26 cellular contexts compared by ENCODE assay signal in genomic region chr4:5014007-5014682, GRCh38. TPM values are rescaled to one million over a fixed set of nuclear protein-coding genes. Genes with fewer than 3 reads are reported as not detected.
"Had no signal": no experiment of that assay in that cellular context is flagged by ENCODE, and none has a peak within 500 bp of the region (broad histone marks: within the 10 kb centered on the region; RNA-seq: fewer than 3 reads in every experiment).

No MANE protein-coding gene starts in this region.

- H3K4me1 ChIP-seq: foreskin keratinocyte, pancreas, prostate gland had no signal

- DNase-seq: activated CD4-positive, alpha-beta memory T cell treated with anti-CD3 and anti-CD28 coated beads for 36 hours; activated CD4-positive, alpha-beta T cell treated with anti-CD3 and anti-CD28 coated beads, Interleukin-2, amount 10 ng/mL, durations not matched to agents 24 days and 14 days; activated CD8-positive, alpha-beta memory T cell treated with anti-CD3 and anti-CD28 coated beads, Interleukin-2, amount 50 U/mL, for 4 hours; activated naive CD8-positive, alpha-beta T cell treated with anti-CD3 and anti-CD28 coated beads, Interleukin-2, amount 50 U/mL, for 24 hours; activated T-cell treated with anti-CD3 and anti-CD28 coated beads, Interleukin-2, amount 50 U/mL, for 24 hours; endodermal cell; foreskin keratinocyte; heart left ventricle; hypothalamus; immature natural killer cell; naive thymus-derived CD8-positive, alpha-beta T cell; nucleus accumbens; pancreas; retina; stimulated activated CD4-positive, alpha-beta T cell treated with anti-CD3 and anti-CD28 coated beads, Interleukin-15, amount 100 ng/mL, for 24 hours; stimulated activated CD4-positive, alpha-beta T cell treated with anti-CD3 and anti-CD28 coated beads, Interleukin-2, amount 100 ng/mL, for 24 hours; stimulated activated naive B cell treated with anti-CD40 and anti-IgM and Interleukin-4, amounts not matched to agents 10 μg/mL and 1 μg/mL and 100 μg/mL, for 72 hours; T1000; WERI-Rb-1 had no signal

- ATAC-seq: activated CD4-positive, CD25-positive, alpha-beta regulatory T cell treated with anti-CD3 and anti-CD28 coated beads, Interleukin-2, amount 50 U/mL, for 24 hours; activated naive CD8-positive, alpha-beta T cell treated with anti-CD3 and anti-CD28 coated beads, Interleukin-2, amount 50 U/mL, for 24 hours; esophagus mucosa; foreskin keratinocyte; heart left ventricle; naive thymus-derived CD8-positive, alpha-beta T cell; pancreas; stimulated activated naive B cell treated with anti-CD40 and anti-IgM and Interleukin-4, amounts not matched to agents 10 μg/mL and 1 μg/mL and 100 μg/mL, for 72 hours had no signal

- H3K36me3 ChIP-seq: heart left ventricle, pancreas, prostate gland, tibial nerve, WERI-Rb-1 had no signal

- H3K4me3 ChIP-seq: heart left ventricle, pancreas, prostate gland, tibial nerve had no signal

- FAIRE-seq: bronchial epithelial cell, pancreas had no signal

- H3K9me3 ChIP-seq: heart left ventricle, pancreas, prostate gland, tibial nerve had no signal

- H3K27ac ChIP-seq: foreskin keratinocyte, heart left ventricle, pancreas, prostate gland, tibial nerve, WERI-Rb-1 had no signal

RNA-seq across cellular contexts. Expression of gene CYTL1, which starts 5.1 kb away (rescaled TPM):
- total RNA-seq: activated CD4-positive, alpha-beta memory T cell treated with anti-CD3 and anti-CD28 coated beads for 36 hours; activated CD4-positive, alpha-beta T cell treated with anti-CD3 and anti-CD28 coated beads, Interleukin-2, amount 10 ng/mL, durations not matched to agents 24 days and 14 days; activated CD8-positive, alpha-beta memory T cell treated with anti-CD3 and anti-CD28 coated beads for 36 hours; activated T-helper 2 cell treated with anti-CD3 and anti-CD28 coated beads, Interferon-gamma antibody, Interleukin-2, Interleukin-4, amounts not matched to agents 10 μg/mL and 5 μg/mL and 100 μg/mL, durations not matched to agents 14 hours and 24 hours and 36 hours; bronchial epithelial cell; naive thymus-derived CD8-positive, alpha-beta T cell had no signal
- polyA plus RNA-seq: heart left ventricle; naive thymus-derived CD8-positive, alpha-beta T cell had no signal

RNA-seq across cellular contexts. Expression of gene STK32B, which starts 37.1 kb away (rescaled TPM):
- total RNA-seq: activated CD4-positive, alpha-beta memory T cell treated with anti-CD3 and anti-CD28 coated beads for 36 hours; activated CD4-positive, alpha-beta T cell treated with anti-CD3 and anti-CD28 coated beads, Interleukin-2, amount 10 ng/mL, durations not matched to agents 24 days and 14 days; activated CD8-positive, alpha-beta memory T cell treated with anti-CD3 and anti-CD28 coated beads for 36 hours; activated T-helper 2 cell treated with anti-CD3 and anti-CD28 coated beads, Interferon-gamma antibody, Interleukin-2, Interleukin-4, amounts not matched to agents 10 μg/mL and 5 μg/mL and 100 μg/mL, durations not matched to agents 14 hours and 24 hours and 36 hours; naive thymus-derived CD8-positive, alpha-beta T cell had no signal
- polyA plus RNA-seq: immature natural killer cell; naive thymus-derived CD8-positive, alpha-beta T cell had no signal
